In genomic region chr19:49497047-49497789, GRCh38 we compare ENCODE assay signal across 8 cellular contexts. TPM values are rescaled to one million over a fixed set of nuclear protein-coding genes. Genes with fewer than 3 reads are reported as not detected.
DNase-seq lines count a peak whose midpoint lies in the region; ATAC-seq and TF ChIP-seq lines count a peak whose summit lies in the region.

No MANE protein-coding gene starts in this region.

- H3K27me3 ChIP-seq in sigmoid colon: no peaks in the 10 kb centered on the region

- ATAC-seq in activated naive CD4-positive, alpha-beta T cell treated with anti-CD3 and anti-CD28 coated beads, Interleukin-2, amount 50 U/mL, for 72 hours: peak in 1 of 2 donors; percentile 5
- ATAC-seq in left cardiac atrium: peak in 1 of 2 donors; percentile 23
- no peak for ATAC-seq in HG02798 (IDR thresholded peaks at IDR 0.05; ENCODE audit: poor library complexity, unreplicated experiment)

- TF ChIP-seq POLR2A in Raji (IDR thresholded peaks at IDR 0.05; ENCODE audit: insufficient read depth, low read depth, low read length) (peak; percentile 66), sigmoid colon (IDR thresholded peaks at IDR 0.05) (no peak)

- H3K9me3 Mint-ChIP-seq in activated naive CD4-positive, alpha-beta T cell treated with anti-CD3 and anti-CD28 coated beads, Interleukin-2, amount 50 U/mL, for 72 hours: no peaks in the 10 kb centered on the region

- peaks cover 41 to 56% of the 10 kb centered on the region in 2 donors for H3K36me3 Mint-ChIP-seq in activated naive CD4-positive, alpha-beta T cell treated with anti-CD3 and anti-CD28 coated beads, Interleukin-2, amount 50 U/mL, for 72 hours

- no peak for TF ChIP-seq CTCF in sigmoid colon (IDR thresholded peaks at IDR 0.05)

- intact Hi-C loops in left cardiac atrium (cut with DNase I) (loop anchor here in 1 of 2 donors (5.0 kb wide), 1 partner anchor 60 kb away; no protein-coding TSS in a partner anchor), sigmoid colon (cut with DNase I) (loop anchor here (5.0 kb wide), 2 partner anchors 180 to 380 kb away; partner anchors contain the start of genes AKT1S1, PRMT1 and TBC1D17)

- H3K27ac Mint-ChIP-seq in activated naive CD4-positive, alpha-beta T cell treated with anti-CD3 and anti-CD28 coated beads, Interleukin-2, amount 50 U/mL, for 72 hours: peak overlapping the region; percentile 99

- DNase-seq in AG08395 (ENCODE audit: low spot score): peak; percentile 63
- peak; percentile 64 for DNase-seq in H4 (ENCODE audit: low spot score)
- DNase-seq in activated naive CD4-positive, alpha-beta T cell treated with anti-CD3 and anti-CD28 coated beads, Interleukin-2, amount 50 U/mL, for 72 hours (ENCODE audit: low spot score in 2 of 2): peak in 1 of 2 donors; percentile 73
- DNase-seq in left cardiac atrium: peak; percentile 77
- peak; percentile 81 for DNase-seq in sigmoid colon
- no peak for DNase-seq in NK-92 treated with Interleukin-12 subunit alpha and Interleukin-12 subunit beta, amount 100 ng/mL, for 24 hours (lab: John Stamatoyannopoulos, UW)

- no peak for TF ChIP-seq EP300 in sigmoid colon (IDR thresholded peaks at IDR 0.05)

- peak overlapping the region; percentile 70 to 95 (median 85) for H3K4me3 ChIP-seq in sigmoid colon

- peaks cover 27 to 43% (median 35%) of the 10 kb centered on the region in 4 donors for H3K36me3 ChIP-seq in sigmoid colon

- H3K4me1 ChIP-seq in sigmoid colon: peaks cover 0 to 46% (median 34%) of the 10 kb centered on the region in 4 donors

- no peaks in the 10 kb centered on the region for H3K9me3 ChIP-seq in sigmoid colon

- 4 to 20% methylated on average over 22 of the region's 22 CpGs for WGBS in sigmoid colon, 2 donors

- H3K27ac ChIP-seq in sigmoid colon: peak overlapping the region; percentile 88 to 96 (median 94)

RNA-seq across cellular contexts. Expression of gene RPS11, which starts 1.0 kb away (rescaled TPM):
- total RNA-seq in H4 (2014; rRNA removed; shearing (Covaris generic)): 6,191 and 6,227 TPM in 2 replicates
- total RNA-seq in activated naive CD4-positive, alpha-beta T cell treated with anti-CD3 and anti-CD28 coated beads, Interleukin-2, amount 50 U/mL, for 72 hours: 1,000 to 10,000 TPM; 2,570 to 2,967 TPM
- total RNA-seq in left cardiac atrium (1,000 to 10,000 TPM; 1,060 to 1,184 TPM), sigmoid colon (1,000 to 10,000 TPM; 3,843 to 9,166 (median 6,008) TPM)
- 1,000 to 10,000 TPM; 4,449 to 8,009 (median 5,043) TPM for polyA plus RNA-seq in sigmoid colon

RNA-seq across cellular contexts. Expression of gene RPL13A, which starts 9.8 kb away (rescaled TPM):
- 3,219 and 3,620 TPM in 2 replicates for total RNA-seq in H4 (2014; rRNA removed; shearing (Covaris generic))
- 1,000 to 10,000 TPM; 4,147 to 5,288 TPM for total RNA-seq in activated naive CD4-positive, alpha-beta T cell treated with anti-CD3 and anti-CD28 coated beads, Interleukin-2, amount 50 U/mL, for 72 hours
- total RNA-seq in left cardiac atrium (1,000 to 10,000 TPM; 1,559 to 1,594 TPM), sigmoid colon (1,000 to 10,000 TPM; 2,552 to 5,599 (median 4,191) TPM)
- 1,000 to 10,000 TPM; 4,070 to 6,094 (median 4,207) TPM for polyA plus RNA-seq in sigmoid colon

RNA-seq across cellular contexts. Expression of gene FCGRT, which starts 15.2 kb away (rescaled TPM):
- total RNA-seq in H4 (2014; rRNA removed; shearing (Covaris generic)): 2.3 and 2.7 TPM in 2 replicates
- 10 to 100 TPM; 17.5 to 18.1 TPM for total RNA-seq in activated naive CD4-positive, alpha-beta T cell treated with anti-CD3 and anti-CD28 coated beads, Interleukin-2, amount 50 U/mL, for 72 hours
- 100 to 1,000 TPM; 156 to 202 TPM for total RNA-seq in left cardiac atrium
- 100 to 1,000 TPM; 164 to 203 (median 178) TPM for total RNA-seq in sigmoid colon
- polyA plus RNA-seq in sigmoid colon: 100 to 1,000 TPM; 222 to 317 (median 243) TPM

RNA-seq across cellular contexts. Expression of gene FLT3LG, which starts 23.2 kb away (rescaled TPM):
- 2.6 and 6.0 TPM in 2 replicates for total RNA-seq in H4 (2014; rRNA removed; shearing (Covaris generic))
- 10 to 100 TPM; 49.1 to 64.4 TPM for total RNA-seq in activated naive CD4-positive, alpha-beta T cell treated with anti-CD3 and anti-CD28 coated beads, Interleukin-2, amount 50 U/mL, for 72 hours
- total RNA-seq in left cardiac atrium: 1 to 10 TPM; 4.9 to 6.0 TPM
- 10 to 100 TPM in 1 of 4 donors, 1 to 10 TPM in 3; 4.6 to 11.1 (median 6.1) TPM for total RNA-seq in sigmoid colon
- 10 to 100 TPM in 2 of 3 donors, 1 to 10 TPM in 1; 2.1 to 18.6 (median 14.9) TPM for polyA plus RNA-seq in sigmoid colon

RNA-seq across cellular contexts. Expression of gene RCN3, which starts 30.6 kb away (rescaled TPM):
- total RNA-seq in H4 (2014; rRNA removed; shearing (Covaris generic)): 6.1 and 7.6 TPM in 2 replicates
- total RNA-seq in activated naive CD4-positive, alpha-beta T cell treated with anti-CD3 and anti-CD28 coated beads, Interleukin-2, amount 50 U/mL, for 72 hours: 10 to 100 TPM in 1 of 2 donors, 1 to 10 TPM in 1; 5.4 to 13.0 TPM
- total RNA-seq in left cardiac atrium (10 to 100 TPM; 27.3 to 34.9 TPM), sigmoid colon (10 to 100 TPM; 14.5 to 43.8 (median 20.6) TPM)
- 10 to 100 TPM; 13.6 to 28.2 (median 21.6) TPM for polyA plus RNA-seq in sigmoid colon

Comparison
In these comparisons a context has a peak if more than half of its experiments do, and no peak if none do; other contexts are left out.
1. RNA of gene FCGRT, which starts 15.2 kb away (total RNA-seq): 156 to 202 TPM in left cardiac atrium and 164 to 203 TPM in sigmoid colon; 17.5 to 18.1 TPM in activated naive CD4-positive, alpha-beta T cell treated with anti-CD3 and anti-CD28 coated beads, Interleukin-2, amount 50 U/mL, for 72 hours and 2.3 to 2.7 TPM in H4; every median in the first group is over 4 times any median in the second.